ENCODE assay signal across 20 cellular contexts in the genomic region with DNA sequence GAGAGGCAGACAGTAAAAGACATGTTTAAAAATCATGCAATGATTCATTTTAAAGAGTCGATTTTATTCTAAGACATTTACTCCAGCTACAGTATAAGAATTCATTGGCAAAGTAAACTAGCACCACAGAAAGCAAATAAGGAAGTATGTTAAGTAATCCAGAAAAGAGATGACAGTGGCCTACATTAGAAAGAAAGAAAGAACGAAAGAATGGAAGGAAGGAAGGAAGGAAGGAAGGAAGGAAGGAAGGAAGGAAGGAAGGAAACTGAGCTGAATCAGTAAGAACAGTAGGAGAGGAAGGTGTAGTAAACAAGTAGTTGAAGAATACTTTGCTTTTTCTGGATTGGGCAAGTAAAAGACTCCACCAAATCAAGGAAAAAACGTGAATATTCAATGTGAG.
DNase-seq lines count a peak whose midpoint lies in the region; ATAC-seq and TF ChIP-seq lines count a peak whose summit lies in the region.
"Had no signal": no experiment of that assay in that cellular context is flagged by ENCODE, and none has a peak within 500 bp of the region (broad histone marks: within the 10 kb centered on the region; RNA-seq: fewer than 3 reads in every experiment).

No MANE protein-coding gene starts in this region.

- H3K4me2 ChIP-seq in BLaER1, result peak overlapping the region; percentile 28
- H3K4me2 ChIP-seq: PC-9 had no signal

- DNase-seq in immature natural killer cell (no peak), SHP77 (lab: John Stamatoyannopoulos, UW) (no peak), NCI-H1417 treated with DMSO at 0.1 percent for 48 hours (lab: John Stamatoyannopoulos, UW) (no peak)
- DNase-seq in activated T-cell treated with anti-CD3 and anti-CD28 coated beads, Interleukin-2, amount 50 U/mL, for 4 hours, result no peak
- no peak for DNase-seq in activated CD4-positive, alpha-beta T cell treated with anti-CD3 and anti-CD28 coated beads, Interleukin-2, amount 10 ng/mL, durations not matched to agents 24 days and 14 days
- DNase-seq: DMS 273 treated with DMSO at 0.1 percent for 48 hours, DND-41, H7, Kasumi-1, MG63, NCI-H1105 treated with DMSO at 0.1 percent for 48 hours, NCI-H187, NCI-H226, NCI-H524, NCI-H82, PC-9 had no signal

- TF ChIP-seq CTCF in HEK293 (tag by site-specific recombination; IDR thresholded peaks at IDR 0.05) (no peak), VCaP (conservative IDR thresholded peaks at IDR 0.05) (no peak)

- no peak overlapping the region for H3K4me3 Mint-ChIP-seq in immature natural killer cell
- no peak overlapping the region for H3K4me3 Mint-ChIP-seq in activated T-cell treated with anti-CD3 and anti-CD28 coated beads, Interleukin-2, amount 50 U/mL, for 4 hours
- no peak overlapping the region for H3K4me3 Mint-ChIP-seq in activated CD4-positive, alpha-beta T cell treated with anti-CD3 and anti-CD28 coated beads, Interleukin-2, amount 10 ng/mL, durations not matched to agents 24 days and 14 days

- POLR2A ChIA-PET in HEK293 (lab: Yijun Ruan, JAX), result no interaction called here

- ATAC-seq in activated T-cell treated with anti-CD3 and anti-CD28 coated beads, Interleukin-2, amount 50 U/mL, for 4 hours, result no peak

- H3K4me1 ChIP-seq in BLaER1 (peaks cover 9% of the 10 kb centered on the region), HEK293 (ENCODE audit: control insufficient read depth, insufficient read depth, low read length) (no peaks in the 10 kb centered on the region)

- H3K27ac ChIP-seq in BLaER1 (no peak overlapping the region), HEK293 (ENCODE audit: extremely low read depth, low read depth, low read length) (no peak overlapping the region), VCaP (peak overlapping the region; percentile 15; the same call in 1 of the 2 replicates)
- H3K27ac ChIP-seq: PC-9, RWPE1 had no signal

- no peak overlapping the region for H3K9ac ChIP-seq in BLaER1

- no peaks in the 10 kb centered on the region for H3K9me3 Mint-ChIP-seq in immature natural killer cell
- H3K9me3 Mint-ChIP-seq in activated T-cell treated with anti-CD3 and anti-CD28 coated beads, Interleukin-2, amount 50 U/mL, for 4 hours, result no peaks in the 10 kb centered on the region
- H3K9me3 Mint-ChIP-seq in activated CD4-positive, alpha-beta T cell treated with anti-CD3 and anti-CD28 coated beads, Interleukin-2, amount 10 ng/mL, durations not matched to agents 24 days and 14 days, result no peaks in the 10 kb centered on the region

- peaks cover 0 to 12% of the 10 kb centered on the region in 2 donors for H3K4me1 Mint-ChIP-seq in immature natural killer cell
- peaks cover 16% of the 10 kb centered on the region for H3K4me1 Mint-ChIP-seq in activated T-cell treated with anti-CD3 and anti-CD28 coated beads, Interleukin-2, amount 50 U/mL, for 4 hours (ENCODE audit: low read depth)
- H3K4me1 Mint-ChIP-seq in activated CD4-positive, alpha-beta T cell treated with anti-CD3 and anti-CD28 coated beads, Interleukin-2, amount 10 ng/mL, durations not matched to agents 24 days and 14 days, result peaks cover 5% of the 10 kb centered on the region

- H3K27ac Mint-ChIP-seq in immature natural killer cell, result peak overlapping the region in 4 of 6 donors; percentile 2 to 47 (median 14)
- H3K27ac Mint-ChIP-seq in activated CD4-positive, alpha-beta T cell treated with anti-CD3 and anti-CD28 coated beads, Interleukin-2, amount 10 ng/mL, durations not matched to agents 24 days and 14 days, result no peak overlapping the region

- H3K9me3 ChIP-seq in BLaER1 (no peaks in the 10 kb centered on the region), HEK293 (ENCODE audit: control insufficient read depth, insufficient read depth, low read depth, low read length) (no peaks in the 10 kb centered on the region)
- H3K9me3 ChIP-seq: MG63 had no signal

- H3K4me3 ChIP-seq in BLaER1, result no peak overlapping the region
- no peak overlapping the region for H3K4me3 ChIP-seq in HEK293 (ENCODE audit: low read depth, low read length)
- H3K4me3 ChIP-seq: MG63, PC-9 had no signal

- peaks cover 15 to 33% (median 15%) of the 10 kb centered on the region in 3 donors for H3K36me3 Mint-ChIP-seq in immature natural killer cell
- H3K36me3 Mint-ChIP-seq in activated T-cell treated with anti-CD3 and anti-CD28 coated beads, Interleukin-2, amount 50 U/mL, for 4 hours (ENCODE audit: insufficient read depth), result peaks cover 37% of the 10 kb centered on the region
- peaks cover 41% of the 10 kb centered on the region for H3K36me3 Mint-ChIP-seq in activated CD4-positive, alpha-beta T cell treated with anti-CD3 and anti-CD28 coated beads, Interleukin-2, amount 10 ng/mL, durations not matched to agents 24 days and 14 days (ENCODE audit: low read depth)

- H4K20me1 ChIP-seq in BLaER1, result no peaks in the 10 kb centered on the region

- intact Hi-C loops in activated CD4-positive, alpha-beta T cell treated with anti-CD3 and anti-CD28 coated beads, Interleukin-2, amount 10 ng/mL, durations not matched to agents 24 days and 14 days (cut with micrococcal nuclease), result no loop called here

- H3K27me3 ChIP-seq in BLaER1, result no peaks in the 10 kb centered on the region
- H3K27me3 ChIP-seq: MG63 had no signal

- CTCF ChIA-PET in HEK293 (lab: Yijun Ruan, JAX), result no interaction called here

- H3K36me3 ChIP-seq in BLaER1, result peaks cover 55% of the 10 kb centered on the region
- peaks cover 13 to 14% of the 10 kb centered on the region in 2 experiments for H3K36me3 ChIP-seq in HEK293 (ENCODE audit: control insufficient read depth in 2 of 2, insufficient read depth in 1 of 2, low read length in 2 of 2)

- H3K27me3 Mint-ChIP-seq in immature natural killer cell (ENCODE audit: low read depth in 3 of 3), result no peaks in the 10 kb centered on the region
- no peaks in the 10 kb centered on the region for H3K27me3 Mint-ChIP-seq in activated T-cell treated with anti-CD3 and anti-CD28 coated beads, Interleukin-2, amount 50 U/mL, for 4 hours (ENCODE audit: low read depth)
- H3K27me3 Mint-ChIP-seq in activated CD4-positive, alpha-beta T cell treated with anti-CD3 and anti-CD28 coated beads, Interleukin-2, amount 10 ng/mL, durations not matched to agents 24 days and 14 days, result no peaks in the 10 kb centered on the region

TF ChIP-seq in HEK293, 187 proteins besides CTCF, POLR2A, EP300 and RAD21:
- TF ChIP-seq ZNF366 (tag by site-specific recombination; conservative IDR thresholded peaks at IDR 0.05), result peak; percentile 74
- no peak for TF ChIP-seq ZBTB49 (tag by site-specific recombination; IDR thresholded peaks at IDR 0.05; ENCODE audit: low read depth)
- TF ChIP-seq ZNF776 (tag by site-specific recombination; IDR thresholded peaks at IDR 0.05; ENCODE audit: borderline replicate concordance), result 0 out of 2 replicates have a peak, but pooled peaks have one; percentile 29
TF ChIP-seq in HEK293: peak in this region for 2.
